ENCODE assay signal across 24 cellular contexts in genomic region chr2:71781695-71782228, GRCh38.
A peak's percentile ranks its signal among the peaks of the same experiment; 100 is the strongest.
DNase-seq lines count a peak whose midpoint lies in the region; ATAC-seq and TF ChIP-seq lines count a peak whose summit lies in the region.
"Had no signal": no experiment of that assay in that cellular context is flagged by ENCODE, and none has a peak within 500 bp of the region (broad histone marks: within the 10 kb centered on the region; RNA-seq: fewer than 3 reads in every experiment).

No MANE protein-coding gene starts in this region.

- H3K9me1 ChIP-seq in IMR-90 (ENCODE audit: insufficient read depth, low read length), result peaks cover 12% of the 10 kb centered on the region; the same call in 1 of the 2 replicates

- peaks cover 15% of the 10 kb centered on the region for H3K4me1 ChIP-seq in IMR-90 (ENCODE audit: control insufficient read depth, insufficient read depth, low read length)
- no peaks in the 10 kb centered on the region for H3K4me1 ChIP-seq in lung (ENCODE audit: control insufficient read depth in 2 of 2, insufficient read depth in 2 of 2, low read length in 2 of 2)
- H3K4me1 ChIP-seq in prostate gland (replicated peaks), result no peaks in the 10 kb centered on the region
- H3K4me1 ChIP-seq: BE2C had no signal

- H3K36me3 ChIP-seq in IMR-90 (ENCODE audit: control insufficient read depth, insufficient read depth, low read length) (no peaks in the 10 kb centered on the region), lung (ENCODE audit: control insufficient read depth in 2 of 2, insufficient read depth in 2 of 2, low read length in 2 of 2) (no peaks in the 10 kb centered on the region), prostate gland (no peaks in the 10 kb centered on the region)
- H3K36me3 ChIP-seq: BE2C had no signal

- H2AK5ac ChIP-seq in IMR-90 (ENCODE audit: low read depth, low read length), result no peak overlapping the region; the same call in 1 of the 2 replicates

- H3K27ac ChIP-seq in IMR-90 (ENCODE audit: insufficient read depth, low read length) (no peak overlapping the region), lung (ENCODE audit: low read depth in 1 of 2, low read length in 1 of 2) (no peak overlapping the region), prostate gland (no peak overlapping the region)
- H3K27ac ChIP-seq: 22Rv1, GM23248 had no signal

- no peak overlapping the region for H3K18ac ChIP-seq in IMR-90 (ENCODE audit: low read depth, low read length)

- ATAC-seq in IMR-90 (ENCODE audit: low read depth), result no peak
- no peak for ATAC-seq in lung (ENCODE audit: insufficient read depth, low FRiP score)
- ATAC-seq in GM18861 (IDR thresholded peaks at IDR 0.05; ENCODE audit: unreplicated experiment), result no peak

- no CpG with 5 or more reads among the region's 5 CpGs for WGBS in IMR-90 (ENCODE audit: extremely low coverage in 2 of 2, insufficient read length in 1 of 2), 2 experiments
- 83 to 89% methylated on average over 5 of the region's 5 CpGs for WGBS in lung, 2 donors
- WGBS in prostate gland, result 78% methylated on average over 5 of the region's 5 CpGs

- H3K56ac ChIP-seq in IMR-90 (ENCODE audit: extremely low read depth, insufficient read depth, low read length), result no peak overlapping the region

- H4K20me1 ChIP-seq in IMR-90 (ENCODE audit: insufficient read depth, low read length), result no peaks in the 10 kb centered on the region; the same call in 1 of the 2 replicates

- H2AK9ac ChIP-seq in IMR-90 (replicated peaks; ENCODE audit: low read depth, low read length, poor library complexity), result no peak overlapping the region

- H3K27me3 ChIP-seq in IMR-90 (ENCODE audit: control insufficient read depth, insufficient read depth, low read length) (peaks cover 12% of the 10 kb centered on the region), lung (ENCODE audit: control insufficient read depth, insufficient read depth) (no peaks in the 10 kb centered on the region), prostate gland (replicated peaks; ENCODE audit: insufficient read depth) (no peaks in the 10 kb centered on the region)
- H3K27me3 ChIP-seq: BE2C had no signal

- DNase-seq in activated CD8-positive, alpha-beta memory T cell treated with anti-CD3 and anti-CD28 coated beads for 24 hours, result peak; percentile 32
- DNase-seq in activated CD8-positive, alpha-beta memory T cell treated with anti-CD3 and anti-CD28 coated beads, Interleukin-2, amount 50 U/mL, for 48 hours, result no peak
- no peak for DNase-seq in IMR-90
- peak; percentile 4 for DNase-seq in lung (ENCODE audit: low spot score)
- peak; percentile 1 for DNase-seq in prostate gland (ENCODE audit: low spot score)
- DNase-seq in NCI-H1048 (lab: John Stamatoyannopoulos, UW), result no peak
- DNase-seq in NCI-H2227 treated with DMSO at 0.1 percent for 48 hours (lab: John Stamatoyannopoulos, UW), result no peak
- DNase-seq: ACHN; BE2C; CD8-positive, alpha-beta memory T cell; DMS79 treated with DMSO at 0.1 percent for 48 hours; GM23248; H9; HFFc6; KBM-7; MV-4-11; NCI-H1417; NCI-H1694; NCI-H2029 treated with DMSO at 0.1 percent for 48 hours; NCI-H526 treated with DMSO at 0.1 percent for 48 hours; RPMI8226; SHP77 had no signal

- no peak overlapping the region for H3K9ac ChIP-seq in IMR-90 (ENCODE audit: low read depth, low read length)
- H3K9ac ChIP-seq: GM23248 had no signal

- in situ Hi-C loops in IMR-90 (cut with MboI; ENCODE audit: low sequenced_read_pairs), result loop anchor here (25.0 kb wide), 1 partner anchor 956 kb away; no protein-coding TSS in a partner anchor

- TF ChIP-seq CTCF in IMR-90 (conservative IDR thresholded peaks at IDR 0.05; ENCODE audit: low read depth, low read length), result no peak
- no peak for TF ChIP-seq CTCF in lung (IDR thresholded peaks at IDR 0.05; ENCODE audit: control extremely low read depth, extremely low read depth)
- TF ChIP-seq CTCF in prostate gland (IDR thresholded peaks at IDR 0.05), result no peak

- no peak overlapping the region for H4K91ac ChIP-seq in IMR-90 (ENCODE audit: insufficient read depth, low read depth, low read length)

- no peak overlapping the region for H3K14ac ChIP-seq in IMR-90 (replicated peaks; ENCODE audit: low read depth, low read length)

- CTCF ChIA-PET in IMR-90 (lab: Yijun Ruan, JAX), result no interaction called here

- no peak overlapping the region for H3K4me2 ChIP-seq in IMR-90 (ENCODE audit: low read depth, low read length)

- no peak overlapping the region; the same call in 1 of the 2 replicates for H2BK20ac ChIP-seq in IMR-90 (ENCODE audit: low read depth, low read length)

- no peak for TF ChIP-seq RAD21 in IMR-90 (IDR thresholded peaks at IDR 0.05; ENCODE audit: low read length)

- no peak overlapping the region for H4K8ac ChIP-seq in IMR-90 (ENCODE audit: low read depth in 2 of 2, low read length in 2 of 2)

- dilution Hi-C loops in IMR-90 (cut with HindIII; ENCODE audit: low sequenced_read_pairs, unreplicated experiment), result no loop called here

- H2BK15ac ChIP-seq in IMR-90 (ENCODE audit: low read depth, low read length), result peak overlapping the region; percentile 45; the same call in 1 of the 3 replicates

- TF ChIP-seq POLR2A in IMR-90 (IDR thresholded peaks at IDR 0.05; ENCODE audit: low read depth, low read length), result no peak
- no peak for TF ChIP-seq POLR2A in prostate gland (IDR thresholded peaks at IDR 0.05)

- peak overlapping the region; percentile 18; the same call in 1 of the 2 replicates for H2BK120ac ChIP-seq in IMR-90 (ENCODE audit: low read depth, low read length)

- H3K23ac ChIP-seq in IMR-90 (ENCODE audit: low read depth, low read length), result no peak overlapping the region

- H2BK5ac ChIP-seq in IMR-90 (ENCODE audit: low read depth, low read length, poor library complexity, severe bottlenecking), result no peak overlapping the region

- H4K5ac ChIP-seq in IMR-90 (ENCODE audit: low read depth, low read length), result no peak overlapping the region

- no TSS peak for BruUV-seq in IMR-90 (replicated peaks; lab: Mats Ljungman, UMichigan)

- no peak overlapping the region; the same call in 1 of the 2 replicates for H3K4ac ChIP-seq in IMR-90 (ENCODE audit: low read depth, low read length)

- H3K4me3 ChIP-seq in IMR-90 (ENCODE audit: insufficient read depth, low read depth, low read length) (no peak overlapping the region), lung (no peak overlapping the region), prostate gland (no peak overlapping the region)
- H3K4me3 ChIP-seq: GM23248 had no signal

- H2AFZ ChIP-seq in IMR-90 (replicated peaks; ENCODE audit: low read length, poor library complexity), result no peak overlapping the region
- H2AFZ ChIP-seq: GM23248 had no signal

- H3K9me3 ChIP-seq in IMR-90 (ENCODE audit: control insufficient read depth, insufficient read depth, low read length) (no peaks in the 10 kb centered on the region), lung (ENCODE audit: control insufficient read depth in 2 of 2, insufficient read depth in 1 of 2, low read length in 1 of 2) (no peaks in the 10 kb centered on the region), prostate gland (no peaks in the 10 kb centered on the region)
- H3K9me3 ChIP-seq: BE2C had no signal

- POLR2A ChIA-PET in IMR-90 (lab: Charles Lee; ENCODE audit: unreplicated experiment), result no interaction called here

- intact Hi-C loops in IMR-90 (cut with micrococcal nuclease) (no loop called here), prostate gland (cut with DNase I) (no loop called here)

- no peaks in the 10 kb centered on the region for H3K79me1 ChIP-seq in IMR-90 (ENCODE audit: low read depth in 1 of 2, low read length in 2 of 2)

TF ChIP-seq in IMR-90, 13 proteins besides CTCF, POLR2A, EP300 and RAD21:
- TF ChIP-seq ELK1 (IDR thresholded peaks at IDR 0.05; ENCODE audit: borderline replicate concordance, low read depth, low read length) (no peak), RCOR1 (IDR thresholded peaks at IDR 0.05; ENCODE audit: insufficient replicate concordance, low read length) (no peak), FOS (IDR thresholded peaks at IDR 0.05; ENCODE audit: low read depth, low read length) (no peak), MAZ (IDR thresholded peaks at IDR 0.05; ENCODE audit: borderline replicate concordance, low read depth, low read length) (no peak), MAFK (IDR thresholded peaks at IDR 0.05; ENCODE audit: low read depth, low read length) (no peak), USF2 (IDR thresholded peaks at IDR 0.05; ENCODE audit: low read depth, low read length) (no peak), CHD1 (IDR thresholded peaks at IDR 0.05; ENCODE audit: low read depth, low read length) (no peak)

Comparison
In these comparisons a context has a peak if more than half of its experiments do, and no peak if none do; other contexts are left out.
1. DNase-seq: peak in activated CD8-positive, alpha-beta memory T cell treated with anti-CD3 and anti-CD28 coated beads for 24 hours (single experiment), lung (single experiment) and prostate gland (single experiment); none in activated CD8-positive, alpha-beta memory T cell treated with anti-CD3 and anti-CD28 coated beads, Interleukin-2, amount 50 U/mL, for 48 hours (single experiment), IMR-90 (single experiment), NCI-H1048 (single experiment) and NCI-H2227 treated with DMSO at 0.1 percent for 48 hours (single experiment).